8 cellular contexts compared by ENCODE assay signal in genomic region chr18:50374753-50375391, GRCh38. TPM values are rescaled to one million over a fixed set of nuclear protein-coding genes. Genes with fewer than 3 reads are reported as not detected.
DNase-seq lines count a peak whose midpoint lies in the region; ATAC-seq and TF ChIP-seq lines count a peak whose summit lies in the region.

SKA1 (plus strand) TSS chr18:50375046; CDS start chr18:50375831, 785 bp downstream.

- peak within 1 kb of the TSS; percentile 84 for H3K9ac ChIP-seq in adipocyte (ENCODE audit: low read length)
- H3K9ac ChIP-seq in parathyroid adenoma = no peak within 1 kb of the TSS

- intact Hi-C loops in transverse colon (cut with DNase I; ENCODE audit: low total_unique reads) = no loop called here

- H3K4me3 ChIP-seq in GM12875 (ENCODE audit: low read depth, low read length) = peak within 1 kb of the TSS; percentile 66
- H3K4me3 ChIP-seq in adipocyte (ENCODE audit: low read length) = peak within 1 kb of the TSS; percentile 89
- H3K4me3 ChIP-seq in cardiac muscle cell = peak within 1 kb of the TSS; percentile 41
- peak within 1 kb of the TSS; percentile 57 for H3K4me3 ChIP-seq in parathyroid adenoma (ENCODE audit: low read depth, low read length)
- H3K4me3 ChIP-seq in transverse colon = peak within 1 kb of the TSS; percentile 25 to 80 (median 42)

- H3K27ac ChIP-seq in cardiac muscle cell (peak within 1 kb of the TSS; percentile 83), parathyroid adenoma (peak within 1 kb of the TSS; percentile 68), transverse colon (peak within 1 kb of the TSS; percentile 87 to 90 (median 88))

- H3K4me1 ChIP-seq in adipocyte (ENCODE audit: control insufficient read depth, insufficient read depth, low read length) (peaks cover 11% of the 10 kb centered on the region), cardiac muscle cell (ENCODE audit: low read depth) (peaks cover 6% of the 10 kb centered on the region), parathyroid adenoma (peaks cover 5% of the 10 kb centered on the region), transverse colon (peaks cover 4 to 23% (median 9%) of the 10 kb centered on the region in 4 donors)

- peak; percentile 82 for TF ChIP-seq POLR2A in transverse colon (IDR thresholded peaks at IDR 0.05)

- H3K27me3 ChIP-seq in adipocyte (replicated peaks; ENCODE audit: control insufficient read depth, insufficient read depth, low read length) (no peaks in the 10 kb centered on the region), cardiac muscle cell (no peaks in the 10 kb centered on the region), parathyroid adenoma (ENCODE audit: control insufficient read depth, insufficient read depth, low read length) (no peaks in the 10 kb centered on the region), transverse colon (no peaks in the 10 kb centered on the region)

- in situ Hi-C loops in transverse colon (cut with MboI; ENCODE audit: low pct_ligation_motif_present in 1 of 4, low pct_unique_long_range_greater_than_20kb in 1 of 4, low sequenced_read_pairs in 3 of 4) = loop anchor here in 2 of 4 donors (25.0 kb wide), 2 partner anchors 163 to 363 kb away; no protein-coding TSS in a partner anchor

- H2AFZ ChIP-seq in parathyroid adenoma = peak within 1 kb of the TSS; percentile 98

- peaks cover 6% of the 10 kb centered on the region for H3K9me3 ChIP-seq in adipocyte (ENCODE audit: control insufficient read depth, low read length)
- no peaks in the 10 kb centered on the region for H3K9me3 ChIP-seq in cardiac muscle cell (ENCODE audit: low read depth)
- H3K9me3 ChIP-seq in parathyroid adenoma (ENCODE audit: control insufficient read depth, low read length) = no peaks in the 10 kb centered on the region
- peaks cover 5% of the 10 kb centered on the region in 2 donors for H3K9me3 ChIP-seq in transverse colon

- no peak for TF ChIP-seq EP300 in transverse colon (IDR thresholded peaks at IDR 0.05; ENCODE audit: low read depth)

- TF ChIP-seq CTCF in GM12875 (IDR thresholded peaks at IDR 0.05; ENCODE audit: borderline replicate concordance, insufficient read depth, low read depth, low read length) (no peak), cardiac muscle cell (IDR thresholded peaks at IDR 0.05; ENCODE audit: low read depth, low read length) (no peak), parathyroid adenoma (IDR thresholded peaks at IDR 0.05) (no peak), transverse colon (IDR thresholded peaks at IDR 0.05) (no peak)

- DNase-seq in NCI-H1436 (lab: John Stamatoyannopoulos, UW) (peak; percentile 93), T follicular helper cell (ENCODE audit: low read depth) (peak; percentile 87), adipocyte (ENCODE audit: low read depth) (peak; percentile 97), cardiac muscle cell (ENCODE audit: low read depth in 1 of 2, low spot score in 1 of 2) (peak; percentile 96), transverse colon (peak; percentile 95)

- ATAC-seq in HG02798 (IDR thresholded peaks at IDR 0.05; ENCODE audit: poor library complexity, unreplicated experiment) = peak; percentile 98

- H3K4me2 ChIP-seq in parathyroid adenoma (ENCODE audit: low read length) = peak within 1 kb of the TSS; percentile 92

- H3K36me3 ChIP-seq in adipocyte (ENCODE audit: control insufficient read depth, insufficient read depth, low read length, severe bottlenecking) (no peaks in the 10 kb centered on the region), cardiac muscle cell (no peaks in the 10 kb centered on the region), parathyroid adenoma (ENCODE audit: control insufficient read depth, insufficient read depth, low read length) (no peaks in the 10 kb centered on the region), transverse colon (no peaks in the 10 kb centered on the region)

- no peaks in the 10 kb centered on the region for H3K79me2 ChIP-seq in parathyroid adenoma

- WGBS in transverse colon (ENCODE audit: low coverage in 1 of 2), 2 donors = 0 to 1% methylated on average over 4 to 37 of the region's 47 CpGs

RNA-seq across cellular contexts. Expression of gene SKA1, which starts in this region (rescaled TPM):
- total RNA-seq in cardiac muscle cell (3.0 and 8.5 TPM in 2 replicates), transverse colon (1 to 10 TPM in 1 of 4 donors, under 1 TPM in 1, not detected in 2; 0.14 to 4.2 TPM)
- polyA plus RNA-seq in cardiac muscle cell = 3.3 and 18.3 TPM in 2 replicates

Comparison
In these comparisons a context has a peak if more than half of its experiments do, and no peak if none do; other contexts are left out.
1. Peak in every context shown above with its lines: DNase-seq, ATAC-seq, H3K4me3 ChIP-seq and H3K27ac ChIP-seq.